Comparison of ENCODE assay signal across 8 cellular contexts in the genomic region with DNA sequence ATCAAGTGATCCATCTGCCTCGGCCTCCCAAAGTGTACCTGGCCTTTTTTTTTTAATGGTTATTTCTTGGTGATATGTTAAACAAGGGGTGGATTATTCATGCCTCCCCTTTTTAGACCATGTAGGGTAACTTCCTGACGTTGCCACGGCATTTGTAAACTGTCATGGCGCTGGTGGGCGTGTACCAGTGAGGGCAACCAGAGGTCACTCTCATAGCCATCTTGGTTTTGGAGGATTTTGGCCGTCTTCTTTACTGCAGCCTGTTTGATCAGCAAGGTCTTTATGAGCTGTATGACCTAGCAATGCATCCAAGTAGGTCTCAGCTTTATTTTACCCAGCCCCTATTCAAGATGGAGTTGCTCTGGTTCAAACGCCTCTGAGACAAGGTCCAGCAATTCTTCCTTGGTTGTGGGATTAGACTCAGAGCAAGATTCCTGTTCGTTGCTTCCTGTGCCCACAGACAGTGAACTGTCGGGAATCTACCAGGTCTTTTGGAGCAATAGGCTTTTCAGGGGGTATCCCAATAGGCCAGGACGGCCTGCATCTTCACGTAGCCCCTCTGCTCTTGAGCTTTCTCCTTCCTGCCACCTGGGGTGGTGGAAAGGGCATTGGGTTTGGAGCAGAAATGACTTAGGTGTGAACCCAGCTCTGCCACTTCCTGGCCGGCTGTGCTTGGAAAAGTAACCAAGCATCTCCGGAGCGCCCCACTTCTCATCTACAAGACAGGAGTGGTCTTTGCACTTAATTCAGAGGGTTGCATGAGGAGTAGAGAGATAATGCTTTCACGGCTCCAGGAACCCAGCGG. TPM values are rescaled to one million over a fixed set of nuclear protein-coding genes. Genes with fewer than 3 reads are reported as not detected.
DNase-seq lines count a peak whose midpoint lies in the region; ATAC-seq and TF ChIP-seq lines count a peak whose summit lies in the region.

No MANE protein-coding gene starts in this region.

- peaks cover 22 to 55% (median 38%) of the 10 kb centered on the region in 4 donors for H3K4me1 Mint-ChIP-seq in CD4-positive, alpha-beta memory T cell
- H3K4me1 Mint-ChIP-seq in osteocyte (ENCODE audit: unreplicated experiment): peaks cover 25% of the 10 kb centered on the region

- H3K79me2 ChIP-seq in OCI-LY3 (ENCODE audit: low read length): peaks cover 48% of the 10 kb centered on the region

- POLR2A ChIA-PET in CD4-positive, alpha-beta memory T cell (lab: Charles Lee; ENCODE audit: partially characterized antibody): interaction anchor here (0.6 to 2.0 kb wide), 11 partner anchors 15 to 1232 kb away, joined by 3 to 47 read pairs (median 3); partner anchors contain the start of genes JMJD6, METTL23, SEC14L1 and WBP2

- H3K27me3 Mint-ChIP-seq in CD4-positive, alpha-beta memory T cell: peaks cover 0 to 2% of the 10 kb centered on the region in 2 donors
- no peaks in the 10 kb centered on the region for H3K27me3 Mint-ChIP-seq in osteocyte (ENCODE audit: unreplicated experiment)

- no peak for DNase-seq in CD4-positive, alpha-beta memory T cell
- DNase-seq in osteocyte (ENCODE audit: extremely low spot score, unreplicated experiment) (no peak), NCI-H345 treated with DMSO at 0.1 percent for 48 hours (lab: John Stamatoyannopoulos, UW; ENCODE audit: unreplicated experiment) (no peak), NCI-H748 (lab: John Stamatoyannopoulos, UW; ENCODE audit: unreplicated experiment) (no peak)

- H3K27ac ChIP-seq in CD4-positive, alpha-beta memory T cell (ENCODE audit: low read depth, low read length): peak overlapping the region; percentile 84
- peak overlapping the region; percentile 84 for H3K27ac ChIP-seq in OCI-LY3 (ENCODE audit: low read length)

- H3K36me3 Mint-ChIP-seq in CD4-positive, alpha-beta memory T cell: peaks cover 18 to 27% of the 10 kb centered on the region in 2 donors
- peaks cover 20% of the 10 kb centered on the region for H3K36me3 Mint-ChIP-seq in osteocyte (ENCODE audit: unreplicated experiment)

- peaks cover 19% of the 10 kb centered on the region for H3K36me3 ChIP-seq in CD4-positive, alpha-beta memory T cell (ENCODE audit: insufficient read depth, low read length)
- H3K36me3 ChIP-seq in OCI-LY3 (replicated peaks; ENCODE audit: low read depth, low read length) (peaks cover 22% of the 10 kb centered on the region), endocrine pancreas (ENCODE audit: control insufficient read depth, insufficient read depth, low read length) (no peaks in the 10 kb centered on the region)

- peak overlapping the region; percentile 97 for H2AFZ ChIP-seq in OCI-LY3 (ENCODE audit: low read depth, low read length)

- H4K20me1 ChIP-seq in OCI-LY3 (ENCODE audit: insufficient read depth, low read length): no peaks in the 10 kb centered on the region

- H3K9ac ChIP-seq in OCI-LY3 (ENCODE audit: low read length): peak overlapping the region; percentile 100
- H3K9ac ChIP-seq in endocrine pancreas (ENCODE audit: control insufficient read depth, insufficient read depth, low read length): peak overlapping the region; percentile 17

- peak overlapping the region; percentile 76 to 97 for H3K4me3 ChIP-seq in CD4-positive, alpha-beta memory T cell (ENCODE audit: low read length in 2 of 2)
- H3K4me3 ChIP-seq in OCI-LY3 (ENCODE audit: low read length): peak overlapping the region; percentile 98
- peak overlapping the region; percentile 68 for H3K4me3 ChIP-seq in endocrine pancreas (ENCODE audit: control insufficient read depth, insufficient read depth, low read length)

- H3K27ac Mint-ChIP-seq in CD4-positive, alpha-beta memory T cell: peak overlapping the region; percentile 98 to 100 (median 99)
- H3K27ac Mint-ChIP-seq in osteocyte (ENCODE audit: unreplicated experiment): peak overlapping the region; percentile 96

- H3K4me2 ChIP-seq in OCI-LY3 (ENCODE audit: low read length): peak overlapping the region; percentile 86

- ATAC-seq in HG03565 (IDR thresholded peaks at IDR 0.05; ENCODE audit: unreplicated experiment) (no peak), HG03354 (IDR thresholded peaks at IDR 0.05; ENCODE audit: poor library complexity, severe bottlenecking, unreplicated experiment) (no peak)

- H3K4me1 ChIP-seq in CD4-positive, alpha-beta memory T cell (ENCODE audit: insufficient read depth, low read length): peaks cover 35% of the 10 kb centered on the region
- peaks cover 35% of the 10 kb centered on the region for H3K4me1 ChIP-seq in OCI-LY3 (ENCODE audit: low read length)
- H3K4me1 ChIP-seq in endocrine pancreas (ENCODE audit: control insufficient read depth, insufficient read depth, low read length): peaks cover 5% of the 10 kb centered on the region

- TF ChIP-seq CTCF in OCI-LY3 (IDR thresholded peaks at IDR 0.05; ENCODE audit: low read depth, low read length) (no peak), osteocyte (IDR thresholded peaks at IDR 0.05) (no peak)

- no peaks in the 10 kb centered on the region for H3K27me3 ChIP-seq in CD4-positive, alpha-beta memory T cell (ENCODE audit: insufficient read depth, low read length)
- H3K27me3 ChIP-seq in OCI-LY3 (ENCODE audit: low read depth, low read length): no peaks in the 10 kb centered on the region
- no peaks in the 10 kb centered on the region for H3K27me3 ChIP-seq in endocrine pancreas (ENCODE audit: control insufficient read depth, insufficient read depth, low read length)

- H3K4me3 Mint-ChIP-seq in CD4-positive, alpha-beta memory T cell: peak overlapping the region; percentile 92 to 100 (median 98)
- peak overlapping the region; percentile 94 for H3K4me3 Mint-ChIP-seq in osteocyte (ENCODE audit: unreplicated experiment)

- CTCF ChIA-PET in CD4-positive, alpha-beta memory T cell (lab: Charles Lee; ENCODE audit: partially characterized antibody): interaction anchor here (0.6 to 4.6 kb wide), 27 partner anchors 10 to 997 kb away, joined by 3 to 56 read pairs (median 5); partner anchors contain the start of gene SEC14L1

- H3K9me3 ChIP-seq in CD4-positive, alpha-beta memory T cell (ENCODE audit: control insufficient read depth in 1 of 2, low read length in 2 of 2): no peaks in the 10 kb centered on the region
- no peaks in the 10 kb centered on the region for H3K9me3 ChIP-seq in OCI-LY3 (ENCODE audit: insufficient read depth, low read length)
- no peaks in the 10 kb centered on the region for H3K9me3 ChIP-seq in endocrine pancreas (ENCODE audit: control insufficient read depth, low read length)

- intact Hi-C loops in CD4-positive, alpha-beta memory T cell (cut with micrococcal nuclease): loop anchor here (1.0 kb wide), 1 partner anchor 52 kb away; the partner anchor contains the start of gene SEC14L1

- H3K9me3 Mint-ChIP-seq in CD4-positive, alpha-beta memory T cell: peaks cover 0 to 2% (median 0%) of the 10 kb centered on the region in 8 donors
- H3K9me3 Mint-ChIP-seq in osteocyte (ENCODE audit: unreplicated experiment): no peaks in the 10 kb centered on the region

RNA-seq across cellular contexts. Expression of gene SEC14L1, which starts 52.9 kb away (rescaled TPM):
- 10 to 100 TPM; 35.0 to 35.5 TPM for total RNA-seq in CD4-positive, alpha-beta memory T cell
- 10 to 100 TPM in 1 of 2 donors, 1 to 10 TPM in 1; 8.9 to 16.8 TPM for polyA plus RNA-seq in CD4-positive, alpha-beta memory T cell
- 82.9 and 90.5 TPM in 2 replicates for total RNA-seq in osteocyte
